10 cellular contexts compared by ENCODE assay signal in genomic region chr7:92765725-92766124, GRCh38.
DNase-seq lines count a peak whose midpoint lies in the region; ATAC-seq and TF ChIP-seq lines count a peak whose summit lies in the region.
"Had no signal": no experiment of that assay in that cellular context is flagged by ENCODE, and none has a peak within 500 bp of the region (broad histone marks: within the 10 kb centered on the region; RNA-seq: fewer than 3 reads in every experiment).

No MANE protein-coding gene starts in this region.

- no peaks in the 10 kb centered on the region for H4K20me1 ChIP-seq in PC-3 (ENCODE audit: low read length)

- no peaks in the 10 kb centered on the region for H3K27me3 ChIP-seq in PC-3 (ENCODE audit: low read length)
- H3K27me3 ChIP-seq: ovary had no signal

- peak overlapping the region; percentile 9 for H3K27ac Mint-ChIP-seq in neural crest cell (ENCODE audit: unreplicated experiment)

- peak overlapping the region; percentile 77 for H3K4me2 ChIP-seq in PC-3 (ENCODE audit: low read length)

- H3K9me3 ChIP-seq in PC-3 (ENCODE audit: low read length), result no peaks in the 10 kb centered on the region
- H3K9me3 ChIP-seq: ovary had no signal

- intact Hi-C loops in PC-3 (cut with micrococcal nuclease), result loop anchor here (1.0 to 10.0 kb wide), 5 partner anchors 15 to 149 kb away; no protein-coding TSS in a partner anchor

- peaks cover 7% of the 10 kb centered on the region for H3F3A ChIP-seq in PC-3 (ENCODE audit: low read length, unreplicated experiment)

- H3K79me2 ChIP-seq in PC-3 (ENCODE audit: low read length), result peaks cover 54% of the 10 kb centered on the region

- peak overlapping the region; percentile 92 for H3K27ac ChIP-seq in PC-3 (ENCODE audit: low read length)
- peak overlapping the region; percentile 93 for H3K27ac ChIP-seq in epithelial cell of prostate
- H3K27ac ChIP-seq: ovary had no signal

- no peaks in the 10 kb centered on the region for H3K36me3 ChIP-seq in PC-3 (ENCODE audit: low read depth, low read length)
- H3K36me3 ChIP-seq: ovary had no signal

- no peaks in the 10 kb centered on the region for H3K9me3 Mint-ChIP-seq in neural crest cell

- peaks cover 61% of the 10 kb centered on the region for H3K4me1 Mint-ChIP-seq in neural crest cell

- peaks cover 70% of the 10 kb centered on the region for H3K4me1 ChIP-seq in PC-3 (ENCODE audit: insufficient read depth, low read length)

- H3K36me3 Mint-ChIP-seq in neural crest cell (ENCODE audit: low read depth), result peaks cover 4% of the 10 kb centered on the region

- POLR2A ChIA-PET in PC-3 (lab: Charles Lee; ENCODE audit: unreplicated experiment), result interaction anchor here (0.6 to 1.2 kb wide), 2 partner anchors 66 to 67 kb away, joined by 3 read pairs; no protein-coding TSS in a partner anchor

- ATAC-seq in PC-3 (peak; percentile 57), HG03280 (IDR thresholded peaks at IDR 0.05; ENCODE audit: unreplicated experiment) (no peak)

- DNase-seq in EH (ENCODE audit: low read depth) (peak; percentile 93), PC-3 (peak; percentile 82), epithelial cell of prostate (ENCODE audit: low read depth, low spot score) (no peak), neural crest cell (ENCODE audit: low read depth, low spot score) (no peak), NCI-H1105 treated with DMSO at 0.1 percent for 48 hours (lab: John Stamatoyannopoulos, UW) (no peak), DMS 273 treated with DMSO at 0.1 percent for 48 hours (lab: John Stamatoyannopoulos, UW) (no peak)
- DNase-seq in activated CD4-positive, alpha-beta T cell treated with anti-CD3 and anti-CD28 coated beads, Interleukin-2, amount 50 U/mL, for 1 hour, result no peak
- DNase-seq: activated CD8-positive, alpha-beta memory T cell treated with anti-CD3 and anti-CD28 coated beads, Interleukin-2, amount 50 U/mL, for 48 hours; ovary had no signal

- H3K9me2 ChIP-seq in PC-3 (replicated peaks; ENCODE audit: low read length), result no peaks in the 10 kb centered on the region

- BruUV-seq in PC-3 (replicated peaks; lab: Mats Ljungman, UMichigan), result no TSS peak

- no peak for TF ChIP-seq CTCF in PC-3 (conservative IDR thresholded peaks at IDR 0.05; ENCODE audit: low read depth, low read length)
- TF ChIP-seq CTCF in neural crest cell (conservative IDR thresholded peaks at IDR 0.05), result no peak

- H3K9ac ChIP-seq in PC-3 (ENCODE audit: low read length), result peak overlapping the region; percentile 52

- H3K27me3 Mint-ChIP-seq in neural crest cell (ENCODE audit: low read depth), result no peaks in the 10 kb centered on the region

- H3K4me3 ChIP-seq in PC-3 (ENCODE audit: low read length), result peak overlapping the region; percentile 25; the same call in 1 of the 2 replicates
- H3K4me3 ChIP-seq: ovary had no signal

- H3K4me3 Mint-ChIP-seq in neural crest cell, result no peak overlapping the region

- H2AFZ ChIP-seq in PC-3 (ENCODE audit: low read length), result no peak overlapping the region

- CTCF ChIA-PET in PC-3 (lab: Charles Lee), result interaction anchor here (0.6 kb wide), 1 partner anchor 36 kb away, joined by 4 read pairs; no protein-coding TSS in a partner anchor

Comparison
In these comparisons a context has a peak if more than half of its experiments do, and no peak if none do; other contexts are left out.
1. DNase-seq: peak in EH (single experiment) and PC-3 (single experiment); none in epithelial cell of prostate (single experiment), neural crest cell (single experiment), NCI-H1105 treated with DMSO at 0.1 percent for 48 hours (single experiment), DMS 273 treated with DMSO at 0.1 percent for 48 hours (single experiment) and activated CD4-positive, alpha-beta T cell treated with anti-CD3 and anti-CD28 coated beads, Interleukin-2, amount 50 U/mL, for 1 hour (single experiment).